In the genomic region with DNA sequence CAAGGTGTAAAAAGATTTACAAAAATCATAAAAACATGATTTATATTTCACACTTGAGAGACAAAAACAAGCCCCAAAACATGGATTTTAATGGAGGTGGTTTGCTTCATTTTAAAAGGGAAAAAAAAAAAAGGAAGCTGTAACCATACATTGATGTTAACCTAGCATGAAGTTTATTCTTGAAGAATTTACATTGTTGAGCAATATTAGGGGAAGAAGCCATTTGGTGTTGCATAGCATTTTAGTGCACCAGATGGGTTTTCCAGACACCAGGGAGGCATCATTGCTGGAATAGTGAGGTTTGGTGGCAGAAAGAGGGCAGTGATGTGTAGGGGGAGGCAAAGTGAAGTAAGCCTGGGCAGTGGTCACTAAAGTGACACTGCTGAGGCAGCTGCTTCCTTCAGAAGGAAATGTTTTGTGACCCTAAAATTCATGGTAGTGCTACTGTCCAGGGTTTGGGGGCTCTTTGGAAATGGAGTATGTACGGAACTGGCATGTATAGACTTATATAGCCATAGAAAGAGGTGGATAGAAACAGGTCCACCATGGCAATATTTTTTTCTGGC, we compare ENCODE assay signal across 25 cellular contexts. TPM values are rescaled to one million over a fixed set of nuclear protein-coding genes. Genes with fewer than 3 reads are reported as not detected.
DNase-seq lines count a peak whose midpoint lies in the region; ATAC-seq and TF ChIP-seq lines count a peak whose summit lies in the region.
"Had no signal": no experiment of that assay in that cellular context is flagged by ENCODE, and none has a peak within 500 bp of the region (broad histone marks: within the 10 kb centered on the region; RNA-seq: fewer than 3 reads in every experiment).

No MANE protein-coding gene starts in this region.

- H3K9me2 ChIP-seq in Loucy (replicated peaks; ENCODE audit: low read depth, low read length) = no peaks in the 10 kb centered on the region

- no peak for ATAC-seq in activated T-helper 17 cell treated with anti-CD3 and anti-CD28 coated beads, Interleukin-2, amount 50 U/mL, for 72 hours (replicated peaks)
- no peak for ATAC-seq in naive thymus-derived CD4-positive, alpha-beta T cell
- ATAC-seq: foreskin keratinocyte had no signal

- H3K36me3 Mint-ChIP-seq in activated T-helper 17 cell treated with anti-CD3 and anti-CD28 coated beads, Interleukin-2, amount 50 U/mL, for 72 hours (ENCODE audit: low read depth) = peaks cover 61% of the 10 kb centered on the region
- peaks cover 7 to 27% (median 14%) of the 10 kb centered on the region in 5 donors for H3K36me3 Mint-ChIP-seq in naive thymus-derived CD4-positive, alpha-beta T cell

- H3K9ac ChIP-seq in Loucy (ENCODE audit: low read depth, low read length, poor library complexity, severe bottlenecking) = no peak overlapping the region
- H3K9ac ChIP-seq: BLaER1 had no signal

- peaks cover 45% of the 10 kb centered on the region for H3K79me2 ChIP-seq in Loucy (ENCODE audit: insufficient read depth, low read length)

- H3K27ac Mint-ChIP-seq in activated T-helper 17 cell treated with anti-CD3 and anti-CD28 coated beads, Interleukin-2, amount 50 U/mL, for 72 hours = peak overlapping the region; percentile 67
- H3K27ac Mint-ChIP-seq in naive thymus-derived CD4-positive, alpha-beta T cell = peak overlapping the region in 2 of 9 donors; percentile 16 to 69
- H3K27ac Mint-ChIP-seq: activated B cell treated with CpG ODN at 0.5 μM for 24 hours had no signal

- H3K4me2 ChIP-seq in Loucy (ENCODE audit: low read depth, low read length, poor library complexity, severe bottlenecking) = peak overlapping the region; percentile 50
- H3K4me2 ChIP-seq: PC-9 had no signal

- intact Hi-C loops in naive thymus-derived CD4-positive, alpha-beta T cell (cut with micrococcal nuclease) = loop anchor here (5.0 to 10.0 kb wide), 3 partner anchors 147 to 1382 kb away; a partner anchor contains a TSS
- intact Hi-C loops in uterus (cut with DNase I; ENCODE audit: low total_unique reads) = loop anchor here (5.0 to 10.0 kb wide), 2 partner anchors 135 to 257 kb away; a partner anchor contains a TSS

- H3K27me3 Mint-ChIP-seq in activated T-helper 17 cell treated with anti-CD3 and anti-CD28 coated beads, Interleukin-2, amount 50 U/mL, for 72 hours = no peaks in the 10 kb centered on the region
- H3K27me3 Mint-ChIP-seq in naive thymus-derived CD4-positive, alpha-beta T cell = no peaks in the 10 kb centered on the region
- H3K27me3 Mint-ChIP-seq: activated B cell treated with CpG ODN at 0.5 μM for 24 hours had no signal

- no peak for TF ChIP-seq CTCF in Loucy (conservative IDR thresholded peaks at IDR 0.05; ENCODE audit: low read length)
- TF ChIP-seq CTCF in uterus (IDR thresholded peaks at IDR 0.05) = no peak

- POLR2A ChIA-PET in naive thymus-derived CD4-positive, alpha-beta T cell (lab: Charles Lee) = interaction anchor here (0.8 kb wide), 1 partner anchor 146 kb away, joined by 3 read pairs; no protein-coding TSS in a partner anchor

- H3K27ac ChIP-seq in naive thymus-derived CD4-positive, alpha-beta T cell (ENCODE audit: low read depth, low read length) = no peak overlapping the region
- H3K27ac ChIP-seq in uterus = no peak overlapping the region
- H3K27ac ChIP-seq: BLaER1, brain microvascular endothelial cell, epithelial cell of prostate, foreskin keratinocyte, SJSA1 had no signal

- H3K4me3 Mint-ChIP-seq in activated T-helper 17 cell treated with anti-CD3 and anti-CD28 coated beads, Interleukin-2, amount 50 U/mL, for 72 hours = peak overlapping the region; percentile 92
- H3K4me3 Mint-ChIP-seq in naive thymus-derived CD4-positive, alpha-beta T cell = peak overlapping the region in 7 of 10 donors; percentile 13 to 91 (median 26)

- peaks cover 30% of the 10 kb centered on the region for H3K36me3 ChIP-seq in Loucy (ENCODE audit: insufficient read depth, low read length)
- peaks cover 4 to 45% (median 5%) of the 10 kb centered on the region in 3 experiments for H3K36me3 ChIP-seq in naive thymus-derived CD4-positive, alpha-beta T cell (ENCODE audit: control insufficient read depth in 2 of 3, insufficient read depth in 3 of 3, low read length in 3 of 3)
- no peaks in the 10 kb centered on the region for H3K36me3 ChIP-seq in uterus

- H3K27me3 ChIP-seq in Loucy (ENCODE audit: insufficient read depth, low read length, poor library complexity, severe bottlenecking) (no peaks in the 10 kb centered on the region), uterus (no peaks in the 10 kb centered on the region)
- H3K27me3 ChIP-seq in naive thymus-derived CD4-positive, alpha-beta T cell (ENCODE audit: control insufficient read depth in 2 of 2, insufficient read depth in 2 of 2, low read length in 2 of 2) = no peaks in the 10 kb centered on the region
- H3K27me3 ChIP-seq: BLaER1, brain microvascular endothelial cell, foreskin keratinocyte, SJSA1, spleen had no signal

- H3K4me1 ChIP-seq in Loucy (ENCODE audit: insufficient read depth, low read length, poor library complexity, severe bottlenecking) = peaks cover 24% of the 10 kb centered on the region
- peaks cover 6 to 9% of the 10 kb centered on the region in 2 donors for H3K4me1 ChIP-seq in naive thymus-derived CD4-positive, alpha-beta T cell (ENCODE audit: control insufficient read depth in 2 of 2, insufficient read depth in 2 of 2, low read length in 2 of 2)
- peaks cover 0 to 12% of the 10 kb centered on the region in 2 donors for H3K4me1 ChIP-seq in uterus
- H3K4me1 ChIP-seq: foreskin keratinocyte had no signal

- H3F3A ChIP-seq in Loucy (ENCODE audit: low read depth) = no peaks in the 10 kb centered on the region

- no peak overlapping the region for H2AFZ ChIP-seq in Loucy (ENCODE audit: low read length)
- H2AFZ ChIP-seq: PC-9 had no signal

- DNase-seq in activated CD8-positive, alpha-beta memory T cell treated with anti-CD3 and anti-CD28 coated beads for 24 hours = peak; percentile 38
- no peak for DNase-seq in activated CD8-positive, alpha-beta memory T cell treated with anti-CD3 and anti-CD28 coated beads, Interleukin-2, amount 50 U/mL, for 4 hours
- DNase-seq in naive thymus-derived CD4-positive, alpha-beta T cell = peak in 1 of 9 donors; percentile 8
- DNase-seq in NCI-H1930 (lab: John Stamatoyannopoulos, UW) (no peak), DMS 273 treated with DMSO at 0.1 percent for 48 hours (lab: John Stamatoyannopoulos, UW) (no peak), uterus (no peak)
- DNase-seq: activated B cell treated with CpG ODN at 0.5 μM for 24 hours, activated gamma-delta T cell treated with Interleukin-2 at 50 U/mL for 16 hours, brain microvascular endothelial cell, foreskin keratinocyte, hypothalamus, KBM-7, kidney, NCI-H526, PC-9, spleen, T-helper 2 cell had no signal

- peaks cover 28% of the 10 kb centered on the region for H4K20me1 ChIP-seq in Loucy (ENCODE audit: insufficient read depth, low read length, poor library complexity, severe bottlenecking)

- no peaks in the 10 kb centered on the region for H3K9me3 ChIP-seq in Loucy (ENCODE audit: insufficient read depth, low read depth, low read length)
- no peaks in the 10 kb centered on the region for H3K9me3 ChIP-seq in naive thymus-derived CD4-positive, alpha-beta T cell (ENCODE audit: control insufficient read depth in 2 of 3, low read length in 3 of 3)
- no peaks in the 10 kb centered on the region for H3K9me3 ChIP-seq in uterus
- H3K9me3 ChIP-seq: BLaER1, SJSA1, spleen had no signal

- H3K4me3 ChIP-seq in Loucy (ENCODE audit: low read length, poor library complexity, severe bottlenecking) (no peak overlapping the region), uterus (no peak overlapping the region)
- no peak overlapping the region for H3K4me3 ChIP-seq in naive thymus-derived CD4-positive, alpha-beta T cell (ENCODE audit: low read length)
- H3K4me3 ChIP-seq: BLaER1, PC-9, SJSA1, spleen had no signal

- TF ChIP-seq POLR2A in uterus (IDR thresholded peaks at IDR 0.05) = no peak

- CTCF ChIA-PET in naive thymus-derived CD4-positive, alpha-beta T cell (lab: Charles Lee) = interaction anchor here (0.9 kb wide), 1 partner anchor 9 kb away, joined by 4 read pairs; a partner anchor contains a TSS

- H3K4me1 Mint-ChIP-seq in activated T-helper 17 cell treated with anti-CD3 and anti-CD28 coated beads, Interleukin-2, amount 50 U/mL, for 72 hours = peaks cover 5% of the 10 kb centered on the region
- peaks cover 8 to 29% (median 17%) of the 10 kb centered on the region in 7 donors for H3K4me1 Mint-ChIP-seq in naive thymus-derived CD4-positive, alpha-beta T cell

- no peaks in the 10 kb centered on the region for H3K9me3 Mint-ChIP-seq in activated T-helper 17 cell treated with anti-CD3 and anti-CD28 coated beads, Interleukin-2, amount 50 U/mL, for 72 hours
- H3K9me3 Mint-ChIP-seq in naive thymus-derived CD4-positive, alpha-beta T cell = no peaks in the 10 kb centered on the region
- H3K9me3 Mint-ChIP-seq: activated B cell treated with CpG ODN at 0.5 μM for 24 hours had no signal

RNA-seq across cellular contexts. Expression of a gene that starts 2.5 kb away (rescaled TPM):
- total RNA-seq in activated T-helper 17 cell treated with anti-CD3 and anti-CD28 coated beads, Interleukin-2, amount 50 U/mL, for 72 hours = 100 to 1,000 TPM; 124 to 320 TPM
- total RNA-seq in naive thymus-derived CD4-positive, alpha-beta T cell = 100 to 1,000 TPM; 114 to 193 (median 128) TPM
- polyA plus RNA-seq in naive thymus-derived CD4-positive, alpha-beta T cell = 100 to 1,000 TPM; 391 to 449 TPM
- 100 to 1,000 TPM in 2 of 4 donors, 10 to 100 TPM in 2; 53.1 to 164 (median 96.0) TPM for total RNA-seq in uterus

RNA-seq across cellular contexts. Expression of a gene that starts 9.4 kb away (rescaled TPM):
- total RNA-seq in activated T-helper 17 cell treated with anti-CD3 and anti-CD28 coated beads, Interleukin-2, amount 50 U/mL, for 72 hours = not detected
- under 1 TPM in 1 of 5 experiments, not detected in 4; 0.61 TPM for total RNA-seq in naive thymus-derived CD4-positive, alpha-beta T cell
- polyA plus RNA-seq in naive thymus-derived CD4-positive, alpha-beta T cell = not detected
- 10 to 100 TPM; 10.4 to 17.9 (median 14.3) TPM for total RNA-seq in uterus
- total RNA-seq: H4, SJSA1 had no signal

RNA-seq across cellular contexts. Expression of a gene that starts 10.3 kb away (rescaled TPM):
- 1 to 10 TPM; 2.6 to 2.9 TPM for total RNA-seq in activated T-helper 17 cell treated with anti-CD3 and anti-CD28 coated beads, Interleukin-2, amount 50 U/mL, for 72 hours
- 10 to 100 TPM in 1 of 5 experiments, 1 to 10 TPM in 4; 5.1 to 10.6 (median 5.5) TPM for total RNA-seq in naive thymus-derived CD4-positive, alpha-beta T cell
- polyA plus RNA-seq in naive thymus-derived CD4-positive, alpha-beta T cell = 1 to 10 TPM; 1.9 to 2.4 TPM
- total RNA-seq in uterus = 1 to 10 TPM in 3 of 4 donors, under 1 TPM in 1; 0.26 to 8.9 (median 2.2) TPM

RNA-seq across cellular contexts. Expression of a gene that starts 42.8 kb away (rescaled TPM):
- not detected for total RNA-seq in activated T-helper 17 cell treated with anti-CD3 and anti-CD28 coated beads, Interleukin-2, amount 50 U/mL, for 72 hours
- not detected for total RNA-seq in naive thymus-derived CD4-positive, alpha-beta T cell
- polyA plus RNA-seq in naive thymus-derived CD4-positive, alpha-beta T cell = not detected
- 1 to 10 TPM in 1 of 4 donors, under 1 TPM in 1, not detected in 2; 0.91 to 2.1 TPM for total RNA-seq in uterus
- total RNA-seq: activated B cell treated with CpG ODN at 0.5 μM for 24 hours, foreskin keratinocyte, H4, kidney, PC-9, pulmonary artery endothelial cell, SJSA1, spleen had no signal
- polyA plus RNA-seq: foreskin keratinocyte, neural cell had no signal

RNA-seq across cellular contexts. Expression of a gene that starts 54.6 kb away (rescaled TPM):
- total RNA-seq in activated T-helper 17 cell treated with anti-CD3 and anti-CD28 coated beads, Interleukin-2, amount 50 U/mL, for 72 hours = 10 to 100 TPM in 1 of 2 donors, 1 to 10 TPM in 1; 9.4 to 12.0 TPM
- total RNA-seq in naive thymus-derived CD4-positive, alpha-beta T cell = 10 to 100 TPM in 3 of 5 experiments, 1 to 10 TPM in 2; 7.4 to 39.9 (median 11.8) TPM
- polyA plus RNA-seq in naive thymus-derived CD4-positive, alpha-beta T cell = 1 to 10 TPM; 2.4 to 6.0 TPM
- total RNA-seq in uterus = 10 to 100 TPM in 3 of 4 donors, 1 to 10 TPM in 1; 8.8 to 31.7 (median 17.0) TPM

Comparison
In these comparisons a context has a peak if more than half of its experiments do, and no peak if none do; other contexts are left out.
1. RNA of a gene that starts 9.4 kb away (total RNA-seq): 10.4 to 17.9 TPM in uterus; 0.61 TPM in naive thymus-derived CD4-positive, alpha-beta T cell and not detected in activated T-helper 17 cell treated with anti-CD3 and anti-CD28 coated beads, Interleukin-2, amount 50 U/mL, for 72 hours; every median in the first group is over 4 times any median in the second.